Comparison of ENCODE assay signal across 21 cellular contexts in genomic region chr7:91020611-91021385, GRCh38.
"Had no signal": no experiment of that assay in that cellular context is flagged by ENCODE, and none has a peak within 500 bp of the region (broad histone marks: within the 10 kb centered on the region; RNA-seq: fewer than 3 reads in every experiment).

No MANE protein-coding gene starts in this region.

- DNase-seq: activated CD4-positive, alpha-beta T cell treated with anti-CD3 and anti-CD28 coated beads, Interleukin-2, amount 50 U/mL, for 4 hours; activated CD8-positive, alpha-beta memory T cell treated with anti-CD3 and anti-CD28 coated beads for 24 hours; activated CD8-positive, alpha-beta memory T cell treated with anti-CD3 and anti-CD28 coated beads, Interleukin-2, amount 50 U/mL, for 4 hours; activated naive CD4-positive, alpha-beta T cell treated with Interleukin-2 at 50 U/mL for 16 hours; activated naive CD8-positive, alpha-beta T cell treated with anti-CD3 and anti-CD28 coated beads for 36 hours; activated T-cell treated with anti-CD3 and anti-CD28 coated beads, Interleukin-2, amount 50 U/mL, for 4 hours; amniotic stem cell; central memory CD4-positive, alpha-beta T cell; effector memory CD8-positive, alpha-beta T cell; left ventricle myocardium superior; nucleus accumbens; right lobe of liver; stimulated activated CD4-positive, alpha-beta T cell treated with anti-CD3 and anti-CD28 coated beads, Interleukin-15, amount 100 ng/mL, for 24 hours; stomach had no signal

- H3K4me3 ChIP-seq: esophagus muscularis mucosa, right lobe of liver, smooth muscle cell, stomach, suprapubic skin, tibial nerve had no signal

- H3K4me1 ChIP-seq: esophagus muscularis mucosa, parathyroid adenoma, right lobe of liver, stomach, suprapubic skin, tibial nerve had no signal

- H3K4me2 ChIP-seq: smooth muscle cell had no signal

- H2AFZ ChIP-seq: parathyroid adenoma had no signal

- H3K27ac ChIP-seq: esophagus muscularis mucosa, parathyroid adenoma, right lobe of liver, stomach, suprapubic skin, tibial nerve had no signal

- H3K27me3 ChIP-seq: esophagus muscularis mucosa, right lobe of liver, stomach, suprapubic skin, tibial nerve had no signal

- H3K79me2 ChIP-seq: parathyroid adenoma had no signal

- H3K9me3 ChIP-seq: esophagus muscularis mucosa, right lobe of liver, stomach, suprapubic skin, tibial nerve had no signal

- ATAC-seq: activated T-cell treated with anti-CD3 and anti-CD28 coated beads, Interleukin-2, amount 50 U/mL, for 4 hours; effector memory CD8-positive, alpha-beta T cell; left ventricle myocardium superior; right lobe of liver; SK-N-SH treated with all-trans-retinoic acid at 6 μM for 48 hours; stimulated activated memory B cell treated with anti-CD40 and anti-IgM and Interleukin-4, amounts not matched to agents 10 μg/mL and 1 μg/mL and 100 μg/mL, for 72 hours had no signal

- H3K36me3 ChIP-seq: esophagus muscularis mucosa, right lobe of liver, stomach, suprapubic skin, tibial nerve had no signal

- H3K9ac ChIP-seq: parathyroid adenoma had no signal
